16 cellular contexts compared by ENCODE assay signal in genomic region chr1:83689900-83690868, GRCh38.
"Had no signal": no experiment of that assay in that cellular context is flagged by ENCODE, and none has a peak within 500 bp of the region (broad histone marks: within the 10 kb centered on the region; RNA-seq: fewer than 3 reads in every experiment).

No MANE protein-coding gene starts in this region.

- DNase-seq: activated CD4-positive, alpha-beta T cell treated with anti-CD3 and anti-CD28 coated beads for 1 hour; activated CD4-positive, alpha-beta T cell treated with anti-CD3 and anti-CD28 coated beads, Interleukin-2, amount 50 U/mL, for 4 hours; activated effector memory CD4-positive, alpha-beta T cell treated with Interleukin-2 at 50 U/mL for 16 hours; activated T-cell treated with anti-CD3 and anti-CD28 coated beads, Interleukin-2, amount 50 U/mL, for 24 hours; adrenal gland; cerebellar nuclear complex; effector CD8-positive, alpha-beta T cell; esophagus squamous epithelium; foreskin keratinocyte; glutamatergic neuron; left ventricle myocardium inferior; naive thymus-derived CD8-positive, alpha-beta T cell; T-cell; upper lobe of right lung had no signal

- H3K9me3 ChIP-seq: adrenal gland, breast epithelium, esophagus squamous epithelium, upper lobe of right lung had no signal

- H3K4me1 ChIP-seq: adrenal gland, breast epithelium, foreskin keratinocyte had no signal

- ATAC-seq: foreskin keratinocyte; naive thymus-derived CD8-positive, alpha-beta T cell; sciatic nerve; T-cell; upper lobe of right lung had no signal

- H3K4me3 ChIP-seq: adrenal gland, breast epithelium, esophagus squamous epithelium, left ventricle myocardium inferior, upper lobe of right lung had no signal

- H3K27me3 ChIP-seq: adrenal gland, breast epithelium, esophagus squamous epithelium, upper lobe of right lung had no signal

- H3K36me3 ChIP-seq: adrenal gland, breast epithelium, esophagus squamous epithelium, left ventricle myocardium inferior, upper lobe of right lung had no signal

- H3K27ac ChIP-seq: adrenal gland, breast epithelium, esophagus squamous epithelium, foreskin keratinocyte, left ventricle myocardium inferior, upper lobe of right lung had no signal
